In the genomic region with DNA sequence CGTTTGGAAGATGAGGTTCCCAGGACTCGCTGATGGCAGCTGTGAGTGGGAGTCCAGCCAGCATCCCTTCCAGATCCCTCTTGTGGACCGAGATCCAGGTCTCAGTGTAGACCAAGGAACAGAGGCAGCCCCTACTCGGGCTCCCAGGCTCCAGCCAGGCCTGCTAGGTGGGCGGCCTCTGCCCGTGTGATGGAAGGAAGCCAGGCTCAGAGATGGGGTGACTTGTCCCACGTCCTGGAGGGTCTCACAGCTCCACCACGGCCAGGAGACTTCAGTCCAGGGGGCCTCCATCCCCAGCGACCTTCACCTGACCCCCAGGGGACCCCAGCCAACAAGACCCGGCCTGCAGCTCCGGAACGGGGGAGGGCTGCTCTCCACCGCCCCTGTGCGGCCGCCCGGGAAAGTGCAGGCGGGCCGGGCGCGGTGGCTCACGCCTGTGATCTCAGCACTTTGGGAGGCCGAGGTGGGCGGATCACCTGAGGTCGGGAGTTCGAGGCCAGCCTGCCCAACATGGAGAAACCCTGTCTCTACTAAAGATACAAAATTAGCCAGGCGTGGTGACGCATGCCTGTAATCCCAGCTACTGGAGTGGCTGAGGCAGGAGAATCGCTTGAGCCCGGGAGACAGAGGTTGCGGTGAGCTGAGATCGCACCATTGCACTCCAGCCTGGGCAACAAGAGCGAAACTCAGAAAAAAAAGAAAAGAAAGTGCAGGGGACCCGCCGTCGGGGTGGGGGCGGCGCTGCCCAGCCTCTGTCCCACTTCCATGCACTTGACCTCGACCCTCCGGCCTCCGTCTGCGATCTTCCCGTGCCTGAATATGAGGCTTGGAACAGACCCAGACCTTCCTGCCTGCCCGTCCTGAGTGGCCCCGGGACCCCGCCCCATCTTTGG, we compare ENCODE assay signal across 8 cellular contexts. TPM values are rescaled to one million over a fixed set of nuclear protein-coding genes. Genes with fewer than 3 reads are reported as not detected.
DNase-seq lines count a peak whose midpoint lies in the region; ATAC-seq and TF ChIP-seq lines count a peak whose summit lies in the region.

No MANE protein-coding gene starts in this region.

- H3K4me1 ChIP-seq in A673 (ENCODE audit: insufficient read depth, low read length, poor library complexity, severe bottlenecking), result no peaks in the 10 kb centered on the region
- H3K4me1 ChIP-seq in mucosa of descending colon (ENCODE audit: low read depth), result peaks cover 5% of the 10 kb centered on the region
- H3K4me1 ChIP-seq in aorta (ENCODE audit: control insufficient read depth in 1 of 2, insufficient read depth in 2 of 2, low read length in 2 of 2), result no peaks in the 10 kb centered on the region
- H3K4me1 ChIP-seq in effector memory CD4-positive, alpha-beta T cell (ENCODE audit: control insufficient read depth, insufficient read depth, low read length, poor library complexity, severe bottlenecking), result peaks cover 18% of the 10 kb centered on the region

- no TSS peak for BruUV-seq in A673 (replicated peaks; lab: Mats Ljungman, UMichigan)

- H3K27ac ChIP-seq in A673 (ENCODE audit: low read depth, low read length, poor library complexity, severe bottlenecking) (no peak overlapping the region), SU-DHL-6 (ENCODE audit: low read depth, low read length) (no peak overlapping the region), aorta (ENCODE audit: low read depth in 1 of 2, low read length in 2 of 2) (no peak overlapping the region)
- H3K27ac ChIP-seq in effector memory CD4-positive, alpha-beta T cell (ENCODE audit: insufficient read depth, low read length, poor library complexity, severe bottlenecking), result no peak overlapping the region

- DNase-seq in A673 (ENCODE audit: low spot score) (peak; percentile 77), mucosa of descending colon (peak in 1 of 3 donors; percentile 61), aorta (no peak), C1 segment of cervical spinal cord (lab: John Stamatoyannopoulos, UW) (no peak)
- DNase-seq in central memory CD4-positive, alpha-beta T cell, result peak; percentile 35
- DNase-seq in effector memory CD4-positive, alpha-beta T cell, result no peak

- peak; percentile 69 for ATAC-seq in mucosa of descending colon
- no peak for ATAC-seq in aorta (ENCODE audit: low FRiP score)

- no peak overlapping the region for H3K4me2 ChIP-seq in SU-DHL-6 (ENCODE audit: low read depth, low read length, poor library complexity, severe bottlenecking)

- no peaks in the 10 kb centered on the region for H3K79me2 ChIP-seq in SU-DHL-6 (ENCODE audit: insufficient read depth, low read length)

- CTCF ChIA-PET in A673 (lab: Charles Lee), result interaction anchor here (0.6 to 1.9 kb wide), 3 partner anchors 11 to 178 kb away, joined by 4 to 8 read pairs (median 5); no protein-coding TSS in a partner anchor

- H3K9ac ChIP-seq in SU-DHL-6 (ENCODE audit: low read length), result no peak overlapping the region

- no peaks in the 10 kb centered on the region for H4K20me1 ChIP-seq in SU-DHL-6 (ENCODE audit: low read depth, low read length)

- peaks cover 15% of the 10 kb centered on the region for H3K27me3 ChIP-seq in A673 (replicated peaks; ENCODE audit: insufficient read depth, low read depth, low read length, poor library complexity)
- no peaks in the 10 kb centered on the region for H3K27me3 ChIP-seq in SU-DHL-6 (ENCODE audit: low read length)
- H3K27me3 ChIP-seq in aorta (ENCODE audit: control insufficient read depth in 1 of 2, insufficient read depth in 2 of 2, low read length in 1 of 2), result no peaks in the 10 kb centered on the region
- peaks cover 13% of the 10 kb centered on the region for H3K27me3 ChIP-seq in effector memory CD4-positive, alpha-beta T cell (replicated peaks; ENCODE audit: control insufficient read depth, insufficient read depth, low read length, poor library complexity, severe bottlenecking)

- intact Hi-C loops in A673 (cut with micrococcal nuclease; ENCODE audit: unreplicated experiment) (no loop called here), mucosa of descending colon (cut with DNase I, micrococcal nuclease) (no loop called here), aorta (cut with DNase I) (no loop called here)

- no peaks in the 10 kb centered on the region for H3K9me2 ChIP-seq in SU-DHL-6 (replicated peaks; ENCODE audit: insufficient read depth, low read length)

- H2AFZ ChIP-seq in SU-DHL-6 (ENCODE audit: low read depth, low read length, severe bottlenecking), result no peak overlapping the region

- TF ChIP-seq CTCF in A673 (conservative IDR thresholded peaks at IDR 0.05; ENCODE audit: low read depth, low read length) (peak; percentile 78), GM12875 (IDR thresholded peaks at IDR 0.05; ENCODE audit: borderline replicate concordance, insufficient read depth, low read depth, low read length) (peak; percentile 82), SU-DHL-6 (IDR thresholded peaks at IDR 0.05; ENCODE audit: insufficient read depth, low read length, poor library complexity, severe bottlenecking) (peak; percentile 65), mucosa of descending colon (IDR thresholded peaks at IDR 0.05) (peak; percentile 50)

- H3F3A ChIP-seq in SU-DHL-6 (ENCODE audit: insufficient read depth), result no peaks in the 10 kb centered on the region

- 12 to 13% methylated on average over 45 of the region's 45 CpGs for WGBS in aorta, 2 donors

- H3K4me3 ChIP-seq in A673 (ENCODE audit: low read depth, low read length, poor library complexity, severe bottlenecking) (no peak overlapping the region), GM12875 (ENCODE audit: low read depth, low read length) (no peak overlapping the region), SU-DHL-6 (ENCODE audit: insufficient read depth, low read length, poor library complexity, severe bottlenecking) (no peak overlapping the region), mucosa of descending colon (no peak overlapping the region), aorta (ENCODE audit: low read length in 2 of 2) (no peak overlapping the region)
- H3K4me3 ChIP-seq in effector memory CD4-positive, alpha-beta T cell (ENCODE audit: insufficient read depth, low read depth, low read length, poor library complexity, severe bottlenecking), result no peak overlapping the region

- POLR2A ChIA-PET in A673 (lab: Charles Lee; ENCODE audit: low non-redundant PET), result no interaction called here

- H3K36me3 ChIP-seq in A673 (ENCODE audit: insufficient read depth, low read length, poor library complexity, severe bottlenecking) (no peaks in the 10 kb centered on the region), SU-DHL-6 (ENCODE audit: low read length) (no peaks in the 10 kb centered on the region), mucosa of descending colon (ENCODE audit: low read depth) (no peaks in the 10 kb centered on the region), aorta (ENCODE audit: control insufficient read depth in 1 of 2, insufficient read depth in 2 of 2, low read length in 1 of 2) (no peaks in the 10 kb centered on the region)
- no peaks in the 10 kb centered on the region for H3K36me3 ChIP-seq in effector memory CD4-positive, alpha-beta T cell (ENCODE audit: control insufficient read depth, insufficient read depth, low read length)

- H3K9me3 ChIP-seq in A673 (ENCODE audit: low read depth, low read length, poor library complexity, severe bottlenecking) (no peaks in the 10 kb centered on the region), SU-DHL-6 (ENCODE audit: insufficient read depth, low read length) (no peaks in the 10 kb centered on the region), mucosa of descending colon (no peaks in the 10 kb centered on the region), aorta (ENCODE audit: control insufficient read depth, low read length) (no peaks in the 10 kb centered on the region)
- no peaks in the 10 kb centered on the region for H3K9me3 ChIP-seq in effector memory CD4-positive, alpha-beta T cell (ENCODE audit: control insufficient read depth, low read length)

RNA-seq across cellular contexts. Expression of a gene that starts 0.6 kb away (rescaled TPM):
- total RNA-seq in A673 (2021) (0.59 and 0.84 TPM in 2 replicates), mucosa of descending colon (1 to 10 TPM; 2.3 to 4.3 (median 4.1) TPM), aorta (under 1 TPM in 1 of 2 donors, not detected in 1; 0.63 TPM)
- 1 to 10 TPM in 1 of 2 donors, under 1 TPM in 1; 0.50 to 1.4 TPM for polyA plus RNA-seq in aorta

RNA-seq across cellular contexts. Expression of a gene that starts 11.6 kb away (rescaled TPM):
- total RNA-seq in A673 (2021), result 20.7 and 22.2 TPM in 2 replicates
- 10 to 100 TPM; 15.5 to 20.6 (median 16.0) TPM for total RNA-seq in mucosa of descending colon
- total RNA-seq in aorta, result 10 to 100 TPM; 19.2 to 20.2 TPM
- polyA plus RNA-seq in aorta, result 10 to 100 TPM; 17.4 to 33.0 TPM

RNA-seq across cellular contexts. Expression of a gene that starts 34.9 kb away (rescaled TPM):
- 1.1 and 2.0 TPM in 2 replicates for total RNA-seq in A673 (2021)
- total RNA-seq in mucosa of descending colon, result 10 to 100 TPM in 1 of 3 donors, 1 to 10 TPM in 2; 5.3 to 39.3 (median 6.0) TPM
- total RNA-seq in aorta, result 10 to 100 TPM in 1 of 2 donors, 1 to 10 TPM in 1; 9.7 to 31.4 TPM
- polyA plus RNA-seq in aorta, result 10 to 100 TPM in 1 of 2 donors, 1 to 10 TPM in 1; 7.3 to 10.9 TPM

RNA-seq across cellular contexts. Expression of a gene that starts 35.9 kb away (rescaled TPM):
- total RNA-seq in A673 (2021) (109 and 113 TPM in 2 replicates), mucosa of descending colon (10 to 100 TPM; 64.6 to 78.0 (median 71.2) TPM), aorta (10 to 100 TPM; 39.6 to 46.4 TPM)
- polyA plus RNA-seq in aorta, result 10 to 100 TPM; 27.5 to 79.1 TPM

RNA-seq across cellular contexts. Expression of a gene that starts 48.2 kb away (rescaled TPM):
- 1.0 and 2.5 TPM in 2 replicates for total RNA-seq in A673 (2021)
- 1 to 10 TPM in 2 of 3 donors, under 1 TPM in 1; 0.76 to 1.4 (median 1.4) TPM for total RNA-seq in mucosa of descending colon
- under 1 TPM; 0.54 to 0.75 TPM for total RNA-seq in aorta
- 1 to 10 TPM in 1 of 2 donors, not detected in 1; 2.8 TPM for polyA plus RNA-seq in aorta

Comparison
In these comparisons a context has a peak if more than half of its experiments do, and no peak if none do; other contexts are left out.
1. DNase-seq: peak in A673 (single experiment) and central memory CD4-positive, alpha-beta T cell (single experiment); none in aorta (0 of 2), effector memory CD4-positive, alpha-beta T cell (0 of 3) and C1 segment of cervical spinal cord (0 of 14).
2. Peak in every context shown above with its lines, with median percentiles within 50 percentile points of each other: CTCF ChIP-seq.